Comparison of ENCODE assay signal across 8 cellular contexts in the genomic region with DNA sequence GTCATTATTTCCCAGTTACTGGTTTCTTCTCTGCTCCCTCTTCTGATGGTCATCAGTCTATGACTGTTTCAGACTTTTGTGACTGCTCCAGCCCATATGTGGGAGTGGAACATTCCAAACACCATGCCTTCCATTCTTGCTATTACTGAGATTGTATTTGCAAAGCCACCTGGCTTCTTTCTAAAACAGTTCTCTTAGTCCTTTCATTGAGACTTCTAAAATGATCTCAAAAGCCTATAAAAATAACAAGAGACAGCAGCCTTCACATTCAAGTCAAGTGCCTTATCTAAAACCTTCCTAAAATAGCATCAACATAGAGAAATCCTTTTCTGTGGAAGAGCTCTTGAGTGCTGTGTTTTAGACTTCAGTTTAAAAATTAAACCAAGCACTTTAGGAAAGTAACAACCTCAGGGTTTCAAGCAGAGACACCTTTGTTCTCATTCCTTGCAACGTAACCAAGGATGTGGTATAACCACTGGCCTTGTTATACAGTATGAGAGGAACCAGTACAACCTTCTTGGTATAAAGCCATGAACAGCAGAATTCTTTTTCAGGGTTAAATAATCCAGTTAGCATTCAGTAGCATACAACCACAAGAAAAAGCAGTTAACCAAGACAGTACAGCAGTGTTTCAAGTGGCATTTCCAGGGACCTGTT.
A peak's percentile ranks its signal among the peaks of the same experiment; 100 is the strongest.
DNase-seq lines count a peak whose midpoint lies in the region; ATAC-seq and TF ChIP-seq lines count a peak whose summit lies in the region.

No MANE protein-coding gene starts in this region.

- H3K4me3 ChIP-seq in GM12865 (ENCODE audit: low read depth, low read length) (no peak overlapping the region), BE2C (ENCODE audit: low read depth, low read length) (no peak overlapping the region), prostate gland (no peak overlapping the region)

- intact Hi-C loops in prostate gland (cut with DNase I) = no loop called here

- H3K36me3 ChIP-seq in BE2C (peaks cover 17% of the 10 kb centered on the region), prostate gland (no peaks in the 10 kb centered on the region)

- H3K9me3 ChIP-seq in BE2C = no peaks in the 10 kb centered on the region
- no peaks in the 10 kb centered on the region for H3K9me3 ChIP-seq in prostate gland

- no peak for TF ChIP-seq POLR2A in prostate gland (IDR thresholded peaks at IDR 0.05)

- ATAC-seq in GM21528 (IDR thresholded peaks at IDR 0.05; ENCODE audit: low FRiP score, unreplicated experiment) = peak; percentile 70
- peak; percentile 82 for ATAC-seq in HG03571 (IDR thresholded peaks at IDR 0.05; ENCODE audit: unreplicated experiment)

- H3K4me1 ChIP-seq in BE2C (no peaks in the 10 kb centered on the region), prostate gland (replicated peaks) (no peaks in the 10 kb centered on the region)

- TF ChIP-seq CTCF in GM12865 (IDR thresholded peaks at IDR 0.05; ENCODE audit: insufficient read depth, low read depth, low read length, missing control alignments) (no peak), BE2C (IDR thresholded peaks at IDR 0.05; ENCODE audit: low read depth, low read length) (no peak), prostate gland (IDR thresholded peaks at IDR 0.05) (no peak)

- H3K27me3 ChIP-seq in BE2C (no peaks in the 10 kb centered on the region), prostate gland (replicated peaks; ENCODE audit: insufficient read depth) (no peaks in the 10 kb centered on the region)

- WGBS in prostate gland = 86% methylated on average over 1 of the region's 1 CpG

- H3K27ac ChIP-seq in prostate gland = no peak overlapping the region

- peak; percentile 26 for DNase-seq in GM12865 (ENCODE audit: low read depth)
- DNase-seq in iris pigment epithelial cell (ENCODE audit: low read depth) = peak; percentile 48
- DNase-seq in BE2C = no peak
- no peak for DNase-seq in stimulated activated naive CD4-positive, alpha-beta T cell treated with Interleukin-2 at 50 U/mL for 16 hours (lab: John Stamatoyannopoulos, UW)
- no peak for DNase-seq in prostate gland (ENCODE audit: low spot score)
- DNase-seq in NCI-H2227 treated with DMSO at 0.1 percent for 48 hours (lab: John Stamatoyannopoulos, UW) = no peak

Comparison
In these comparisons a context has a peak if more than half of its experiments do, and no peak if none do; other contexts are left out.
1. DNase-seq: peak in GM12865 (single experiment) and iris pigment epithelial cell (single experiment); none in BE2C (single experiment), stimulated activated naive CD4-positive, alpha-beta T cell treated with Interleukin-2 at 50 U/mL for 16 hours (single experiment), prostate gland (single experiment) and NCI-H2227 treated with DMSO at 0.1 percent for 48 hours (single experiment).